Comparison of ENCODE assay signal across 8 cellular contexts in the genomic region with DNA sequence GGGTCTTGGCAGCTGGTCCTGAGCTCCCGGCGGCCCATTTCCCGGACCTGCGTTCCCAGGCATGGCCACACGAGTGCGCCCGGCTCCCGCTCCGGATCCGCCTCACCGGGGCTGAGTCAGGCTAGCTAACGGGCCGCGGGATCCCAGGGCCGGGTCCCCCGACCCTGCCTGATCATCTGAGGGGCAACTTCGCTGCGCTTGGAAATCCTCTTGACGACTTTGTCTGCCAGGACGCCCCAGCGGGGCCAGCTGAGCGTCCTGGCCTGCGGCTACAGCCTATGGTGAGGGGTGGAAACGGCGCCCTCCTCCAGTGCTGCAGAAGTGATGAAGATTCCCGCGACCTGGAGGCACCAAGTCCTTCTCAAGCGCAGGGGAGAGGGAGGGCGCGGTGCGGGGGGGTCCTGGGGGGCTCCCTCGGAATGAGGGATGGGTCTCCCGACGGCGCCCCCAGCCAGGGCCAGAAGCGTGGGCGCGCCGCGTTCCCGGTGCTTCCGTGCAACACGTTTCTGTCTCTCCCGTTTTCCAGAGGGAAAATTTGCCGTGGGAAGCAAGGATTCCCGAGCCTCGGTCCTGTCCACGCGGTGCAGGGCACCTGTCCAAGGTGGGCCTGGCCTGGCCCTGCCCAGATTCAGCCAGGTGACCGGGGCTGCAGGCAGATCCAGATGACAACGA.
DNase-seq lines count a peak whose midpoint lies in the region; ATAC-seq and TF ChIP-seq lines count a peak whose summit lies in the region.

No MANE protein-coding gene starts in this region.

- peaks cover 34% of the 10 kb centered on the region for H3K4me1 Mint-ChIP-seq in MCF 10A (ENCODE audit: insufficient read depth, unreplicated experiment)

- DNase-seq in DMS53 (lab: John Stamatoyannopoulos, UW) (peak; percentile 75), WERI-Rb-1 (peak; percentile 76), MCF 10A (ENCODE audit: unreplicated experiment) (peak; percentile 64), islet precursor cell (peak; percentile 89), SK-N-DZ (ENCODE audit: low spot score) (no peak)
- DNase-seq in stimulated activated CD4-positive, alpha-beta T cell treated with anti-CD3 and anti-CD28 coated beads, Interleukin-15, amount 100 ng/mL, for 48 hours (ENCODE audit: low read depth in 2 of 2) = peak; percentile 51 to 57

- peaks cover 5% of the 10 kb centered on the region for H3K36me3 Mint-ChIP-seq in MCF 10A (ENCODE audit: insufficient read depth, unreplicated experiment)

- H3K9me3 ChIP-seq in HUES48 (ENCODE audit: control insufficient read depth, insufficient read depth, low read length) (no peaks in the 10 kb centered on the region), WERI-Rb-1 (ENCODE audit: severe bottlenecking) (no peaks in the 10 kb centered on the region)

- no peaks in the 10 kb centered on the region for H3K36me3 ChIP-seq in HUES48 (ENCODE audit: control insufficient read depth, insufficient read depth, low read length)
- no peaks in the 10 kb centered on the region for H3K36me3 ChIP-seq in WERI-Rb-1

- BruUV-seq in MCF 10A (replicated peaks; lab: Mats Ljungman, UMichigan) = no TSS peak

- H3K4me3 ChIP-seq in HUES48 (ENCODE audit: low read depth, low read length) (peak overlapping the region; percentile 50), WERI-Rb-1 (ENCODE audit: low read depth, low read length) (peak overlapping the region; percentile 55)

- intact Hi-C loops in MCF 10A (cut with micrococcal nuclease) = loop anchor here (1.0 to 10.0 kb wide), 3 partner anchors 176 to 1836 kb away; no protein-coding TSS in a partner anchor

- no peaks in the 10 kb centered on the region for H3K9me3 Mint-ChIP-seq in MCF 10A (ENCODE audit: unreplicated experiment)

- H3K27ac ChIP-seq in HUES48 (ENCODE audit: low read depth, low read length) (no peak overlapping the region), WERI-Rb-1 (no peak overlapping the region)

- no peak overlapping the region for H3K27ac Mint-ChIP-seq in MCF 10A (ENCODE audit: low read depth, unreplicated experiment)

- POLR2A ChIA-PET in MCF 10A (lab: Yijun Ruan, JAX) = interaction anchor here (0.6 kb wide), 1 partner anchor 65 kb away, joined by 4 read pairs; no protein-coding TSS in a partner anchor

- H3K27me3 ChIP-seq in HUES48 (ENCODE audit: control insufficient read depth, insufficient read depth, low read length) (no peaks in the 10 kb centered on the region), WERI-Rb-1 (ENCODE audit: insufficient read depth, low read depth, severe bottlenecking) (no peaks in the 10 kb centered on the region)

- CTCF ChIA-PET in MCF 10A (lab: Yijun Ruan, JAX) = interaction anchor here (0.6 to 12.1 kb wide), 45 partner anchors 9 to 1840 kb away, joined by 3 to 188 read pairs (median 4); a partner anchor contains a TSS

- H3K4me1 ChIP-seq in HUES48 (ENCODE audit: control insufficient read depth, insufficient read depth, low read length) = peaks cover 16% of the 10 kb centered on the region

- no peaks in the 10 kb centered on the region for H3K27me3 Mint-ChIP-seq in MCF 10A (ENCODE audit: insufficient read depth, unreplicated experiment)

- peak overlapping the region; percentile 47 for H3K4me3 Mint-ChIP-seq in MCF 10A (ENCODE audit: unreplicated experiment)

- no peak overlapping the region for H3K9ac ChIP-seq in HUES48 (ENCODE audit: low read depth, low read length)

- ATAC-seq in GM21447 (IDR thresholded peaks at IDR 0.05; ENCODE audit: unreplicated experiment) = peak; percentile 75

- TF ChIP-seq CTCF in WERI-Rb-1 (IDR thresholded peaks at IDR 0.05; ENCODE audit: low read depth, low read length) (peak; percentile 91), MCF 10A (IDR thresholded peaks at IDR 0.05; ENCODE audit: unreplicated experiment) (peak; percentile 87)
